ENCODE assay signal across 1 cellular context in genomic region chr1:27632387-27633297, GRCh38.
TF ChIP-seq lines count a peak whose summit lies in the region.

No MANE protein-coding gene starts in this region.

TF ChIP-seq in GM12878, 131 proteins besides CTCF, POLR2A, EP300 and RAD21 (continues in another document):
- 0 out of 2 replicates have a peak, but pooled peaks have one; percentile 8 for TF ChIP-seq MEF2A (IDR thresholded peaks at IDR 0.05; ENCODE audit: insufficient read depth, low read depth, low read length)
- TF ChIP-seq, protein P1, sequence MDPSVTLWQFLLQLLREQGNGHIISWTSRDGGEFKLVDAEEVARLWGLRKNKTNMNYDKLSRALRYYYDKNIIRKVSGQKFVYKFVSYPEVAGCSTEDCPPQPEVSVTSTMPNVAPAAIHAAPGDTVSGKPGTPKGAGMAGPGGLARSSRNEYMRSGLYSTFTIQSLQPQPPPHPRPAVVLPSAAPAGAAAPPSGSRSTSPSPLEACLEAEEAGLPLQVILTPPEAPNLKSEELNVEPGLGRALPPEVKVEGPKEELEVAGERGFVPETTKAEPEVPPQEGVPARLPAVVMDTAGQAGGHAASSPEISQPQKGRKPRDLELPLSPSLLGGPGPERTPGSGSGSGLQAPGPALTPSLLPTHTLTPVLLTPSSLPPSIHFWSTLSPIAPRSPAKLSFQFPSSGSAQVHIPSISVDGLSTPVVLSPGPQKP (IDR thresholded peaks at IDR 0.05; ENCODE audit: low read depth, low read length) = peak; percentile 7; the same call in 1 of the 2 replicates
- peak; percentile 73 for TF ChIP-seq NBN (IDR thresholded peaks at IDR 0.05)
- TF ChIP-seq CHD2 (IDR thresholded peaks at IDR 0.05; ENCODE audit: borderline replicate concordance, low read depth, low read length) = peak; percentile 42
- no peak for TF ChIP-seq WRNIP1 (IDR thresholded peaks at IDR 0.05; ENCODE audit: borderline replicate concordance, low read depth, low read length)
- peak; percentile 90 for TF ChIP-seq CUX1 (IDR thresholded peaks at IDR 0.05; ENCODE audit: insufficient replicate concordance, low read depth, low read length)
- TF ChIP-seq, protein P2, sequence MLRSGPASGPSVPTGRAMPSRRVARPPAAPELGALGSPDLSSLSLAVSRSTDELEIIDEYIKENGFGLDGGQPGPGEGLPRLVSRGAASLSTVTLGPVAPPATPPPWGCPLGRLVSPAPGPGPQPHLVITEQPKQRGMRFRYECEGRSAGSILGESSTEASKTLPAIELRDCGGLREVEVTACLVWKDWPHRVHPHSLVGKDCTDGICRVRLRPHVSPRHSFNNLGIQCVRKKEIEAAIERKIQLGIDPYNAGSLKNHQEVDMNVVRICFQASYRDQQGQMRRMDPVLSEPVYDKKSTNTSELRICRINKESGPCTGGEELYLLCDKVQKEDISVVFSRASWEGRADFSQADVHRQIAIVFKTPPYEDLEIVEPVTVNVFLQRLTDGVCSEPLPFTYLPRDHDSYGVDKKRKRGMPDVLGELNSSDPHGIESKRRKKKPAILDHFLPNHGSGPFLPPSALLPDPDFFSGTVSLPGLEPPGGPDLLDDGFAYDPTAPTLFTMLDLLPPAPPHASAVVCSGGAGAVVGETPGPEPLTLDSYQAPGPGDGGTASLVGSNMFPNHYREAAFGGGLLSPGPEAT (IDR thresholded peaks at IDR 0.05; ENCODE audit: low read depth) = peak; percentile 78
- TF ChIP-seq BHLHE40 (IDR thresholded peaks at IDR 0.05; ENCODE audit: borderline replicate concordance in 1 of 2, low read depth in 2 of 2, low read length in 1 of 2) = peak; percentile 33 to 89
- TF ChIP-seq TBL1XR1 (IDR thresholded peaks at IDR 0.05; ENCODE audit: low read depth, low read length) = peak; percentile 94
- no peak for TF ChIP-seq FOS (IDR thresholded peaks at IDR 0.05; ENCODE audit: borderline replicate concordance, extremely low read depth, insufficient read length)
- 0 out of 2 replicates have a peak, but pooled peaks have one; percentile 20 for TF ChIP-seq TARDBP (IDR thresholded peaks at IDR 0.05; ENCODE audit: borderline replicate concordance)
- no peak; a peak in 1 of 4 replicates for TF ChIP-seq ETV6 (conservative IDR thresholded peaks at IDR 0.05 in 1 of 2, IDR thresholded peaks at IDR 0.05 in 1 of 2; ENCODE audit: borderline replicate concordance in 1 of 2, low read depth in 1 of 2)
- no peak for TF ChIP-seq CEBPB (IDR thresholded peaks at IDR 0.05; ENCODE audit: borderline replicate concordance in 1 of 2, low read depth in 2 of 2, low read length in 2 of 2)
- TF ChIP-seq ATF7 (IDR thresholded peaks at IDR 0.05; ENCODE audit: low read depth) = peak; percentile 72
- TF ChIP-seq, protein P3, sequence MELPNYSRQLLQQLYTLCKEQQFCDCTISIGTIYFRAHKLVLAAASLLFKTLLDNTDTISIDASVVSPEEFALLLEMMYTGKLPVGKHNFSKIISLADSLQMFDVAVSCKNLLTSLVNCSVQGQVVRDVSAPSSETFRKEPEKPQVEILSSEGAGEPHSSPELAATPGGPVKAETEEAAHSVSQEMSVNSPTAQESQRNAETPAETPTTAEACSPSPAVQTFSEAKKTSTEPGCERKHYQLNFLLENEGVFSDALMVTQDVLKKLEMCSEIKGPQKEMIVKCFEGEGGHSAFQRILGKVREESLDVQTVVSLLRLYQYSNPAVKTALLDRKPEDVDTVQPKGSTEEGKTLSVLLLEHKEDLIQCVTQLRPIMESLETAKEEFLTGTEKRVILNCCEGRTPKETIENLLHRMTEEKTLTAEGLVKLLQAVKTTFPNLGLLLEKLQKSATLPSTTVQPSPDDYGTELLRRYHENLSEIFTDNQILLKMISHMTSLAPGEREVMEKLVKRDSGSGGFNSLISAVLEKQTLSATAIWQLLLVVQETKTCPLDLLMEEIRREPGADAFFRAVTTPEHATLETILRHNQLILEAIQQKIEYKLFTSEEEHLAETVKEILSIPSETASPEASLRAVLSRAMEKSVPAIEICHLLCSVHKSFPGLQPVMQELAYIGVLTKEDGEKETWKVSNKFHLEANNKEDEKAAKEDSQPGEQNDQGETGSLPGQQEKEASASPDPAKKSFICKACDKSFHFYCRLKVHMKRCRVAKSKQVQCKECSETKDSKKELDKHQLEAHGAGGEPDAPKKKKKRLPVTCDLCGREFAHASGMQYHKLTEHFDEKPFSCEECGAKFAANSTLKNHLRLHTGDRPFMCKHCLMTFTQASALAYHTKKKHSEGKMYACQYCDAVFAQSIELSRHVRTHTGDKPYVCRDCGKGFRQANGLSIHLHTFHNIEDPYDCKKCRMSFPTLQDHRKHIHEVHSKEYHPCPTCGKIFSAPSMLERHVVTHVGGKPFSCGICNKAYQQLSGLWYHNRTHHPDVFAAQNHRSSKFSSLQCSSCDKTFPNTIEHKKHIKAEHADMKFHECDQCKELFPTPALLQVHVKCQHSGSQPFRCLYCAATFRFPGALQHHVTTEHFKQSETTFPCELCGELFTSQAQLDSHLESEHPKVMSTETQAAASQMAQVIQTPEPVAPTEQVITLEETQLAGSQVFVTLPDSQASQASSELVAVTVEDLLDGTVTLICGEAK (IDR thresholded peaks at IDR 0.05; ENCODE audit: borderline replicate concordance) = peak; percentile 45; the same call in 1 of the 2 replicates
- peak; percentile 99 for TF ChIP-seq GATAD2B (conservative IDR thresholded peaks at IDR 0.05; ENCODE audit: low read depth)
- TF ChIP-seq, protein P4, sequence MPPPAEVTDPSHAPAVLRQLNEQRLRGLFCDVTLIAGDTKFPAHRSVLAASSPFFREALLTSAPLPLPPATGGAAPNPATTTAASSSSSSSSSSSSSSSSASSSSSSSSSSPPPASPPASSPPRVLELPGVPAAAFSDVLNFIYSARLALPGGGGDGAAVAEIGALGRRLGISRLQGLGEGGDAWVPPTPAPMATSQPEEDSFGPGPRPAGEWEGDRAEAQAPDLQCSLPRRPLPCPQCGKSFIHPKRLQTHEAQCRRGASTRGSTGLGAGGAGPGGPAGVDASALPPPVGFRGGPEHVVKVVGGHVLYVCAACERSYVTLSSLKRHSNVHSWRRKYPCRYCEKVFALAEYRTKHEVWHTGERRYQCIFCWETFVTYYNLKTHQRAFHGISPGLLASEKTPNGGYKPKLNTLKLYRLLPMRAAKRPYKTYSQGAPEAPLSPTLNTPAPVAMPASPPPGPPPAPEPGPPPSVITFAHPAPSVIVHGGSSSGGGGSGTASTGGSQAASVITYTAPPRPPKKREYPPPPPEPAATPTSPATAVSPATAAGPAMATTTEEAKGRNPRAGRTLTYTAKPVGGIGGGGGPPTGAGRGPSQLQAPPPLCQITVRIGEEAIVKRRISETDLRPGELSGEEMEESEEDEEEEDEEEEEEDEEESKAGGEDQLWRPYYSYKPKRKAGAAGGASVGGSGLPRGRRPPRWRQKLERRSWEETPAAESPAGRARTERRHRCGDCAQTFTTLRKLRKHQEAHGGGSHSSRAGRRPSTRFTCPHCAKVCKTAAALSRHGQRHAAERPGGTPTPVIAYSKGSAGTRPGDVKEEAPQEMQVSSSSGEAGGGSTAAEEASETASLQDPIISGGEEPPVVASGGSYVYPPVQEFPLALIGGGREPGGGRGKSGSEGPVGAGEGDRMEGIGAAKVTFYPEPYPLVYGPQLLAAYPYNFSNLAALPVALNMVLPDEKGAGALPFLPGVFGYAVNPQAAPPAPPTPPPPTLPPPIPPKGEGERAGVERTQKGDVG (CRISPR knock-in tag; IDR thresholded peaks at IDR 0.05) = no peak
- TF ChIP-seq TCF7 (IDR thresholded peaks at IDR 0.05; ENCODE audit: borderline replicate concordance) = peak; percentile 50; the same call in 1 of the 2 replicates
- no peak for TF ChIP-seq NR2C2 (IDR thresholded peaks at IDR 0.05; ENCODE audit: borderline replicate concordance, control insufficient read depth, insufficient read length, low read depth)
- TF ChIP-seq CREB1 (IDR thresholded peaks at IDR 0.05; ENCODE audit: low read depth) = no peak
- no peak; the same call in 1 of the 2 replicates for TF ChIP-seq NFXL1 (IDR thresholded peaks at IDR 0.05; ENCODE audit: borderline replicate concordance)
- peak; percentile 42; the same call in 1 of the 2 replicates for TF ChIP-seq HDGF (IDR thresholded peaks at IDR 0.05)
- no peak for TF ChIP-seq RB1 (IDR thresholded peaks at IDR 0.05; ENCODE audit: borderline replicate concordance)
- 0 out of 2 replicates have a peak, but pooled peaks have one; percentile 2 for TF ChIP-seq IRF4 (IDR thresholded peaks at IDR 0.05; ENCODE audit: low read depth, low read length)
- TF ChIP-seq POU2F2 (IDR thresholded peaks at IDR 0.05; ENCODE audit: borderline replicate concordance, low read depth, low read length) = peak; percentile 49; the same call in 1 of the 3 replicates
- TF ChIP-seq KAT2A (conservative IDR thresholded peaks at IDR 0.05; ENCODE audit: control insufficient read depth, low read depth, low read length) = no peak
- TF ChIP-seq EZH2 (IDR thresholded peaks at IDR 0.05; ENCODE audit: borderline replicate concordance, control insufficient read depth, low read depth, low read length) = no peak
- peak; percentile 55; the same call in 1 of the 2 replicates for TF ChIP-seq TAF1 (IDR thresholded peaks at IDR 0.05; ENCODE audit: borderline replicate concordance, low read depth, low read length)
- no peak for TF ChIP-seq PAX8 (IDR thresholded peaks at IDR 0.05)
- TF ChIP-seq, protein P5, sequence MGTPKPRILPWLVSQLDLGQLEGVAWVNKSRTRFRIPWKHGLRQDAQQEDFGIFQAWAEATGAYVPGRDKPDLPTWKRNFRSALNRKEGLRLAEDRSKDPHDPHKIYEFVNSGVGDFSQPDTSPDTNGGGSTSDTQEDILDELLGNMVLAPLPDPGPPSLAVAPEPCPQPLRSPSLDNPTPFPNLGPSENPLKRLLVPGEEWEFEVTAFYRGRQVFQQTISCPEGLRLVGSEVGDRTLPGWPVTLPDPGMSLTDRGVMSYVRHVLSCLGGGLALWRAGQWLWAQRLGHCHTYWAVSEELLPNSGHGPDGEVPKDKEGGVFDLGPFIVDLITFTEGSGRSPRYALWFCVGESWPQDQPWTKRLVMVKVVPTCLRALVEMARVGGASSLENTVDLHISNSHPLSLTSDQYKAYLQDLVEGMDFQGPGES (IDR thresholded peaks at IDR 0.05) = no peak
- TF ChIP-seq SMAD5 (IDR thresholded peaks at IDR 0.05; ENCODE audit: low read depth) = no peak
- TF ChIP-seq ZNF217 (IDR thresholded peaks at IDR 0.05) = 0 out of 2 replicates have a peak, but pooled peaks have one; percentile 76
- TF ChIP-seq, protein P6, sequence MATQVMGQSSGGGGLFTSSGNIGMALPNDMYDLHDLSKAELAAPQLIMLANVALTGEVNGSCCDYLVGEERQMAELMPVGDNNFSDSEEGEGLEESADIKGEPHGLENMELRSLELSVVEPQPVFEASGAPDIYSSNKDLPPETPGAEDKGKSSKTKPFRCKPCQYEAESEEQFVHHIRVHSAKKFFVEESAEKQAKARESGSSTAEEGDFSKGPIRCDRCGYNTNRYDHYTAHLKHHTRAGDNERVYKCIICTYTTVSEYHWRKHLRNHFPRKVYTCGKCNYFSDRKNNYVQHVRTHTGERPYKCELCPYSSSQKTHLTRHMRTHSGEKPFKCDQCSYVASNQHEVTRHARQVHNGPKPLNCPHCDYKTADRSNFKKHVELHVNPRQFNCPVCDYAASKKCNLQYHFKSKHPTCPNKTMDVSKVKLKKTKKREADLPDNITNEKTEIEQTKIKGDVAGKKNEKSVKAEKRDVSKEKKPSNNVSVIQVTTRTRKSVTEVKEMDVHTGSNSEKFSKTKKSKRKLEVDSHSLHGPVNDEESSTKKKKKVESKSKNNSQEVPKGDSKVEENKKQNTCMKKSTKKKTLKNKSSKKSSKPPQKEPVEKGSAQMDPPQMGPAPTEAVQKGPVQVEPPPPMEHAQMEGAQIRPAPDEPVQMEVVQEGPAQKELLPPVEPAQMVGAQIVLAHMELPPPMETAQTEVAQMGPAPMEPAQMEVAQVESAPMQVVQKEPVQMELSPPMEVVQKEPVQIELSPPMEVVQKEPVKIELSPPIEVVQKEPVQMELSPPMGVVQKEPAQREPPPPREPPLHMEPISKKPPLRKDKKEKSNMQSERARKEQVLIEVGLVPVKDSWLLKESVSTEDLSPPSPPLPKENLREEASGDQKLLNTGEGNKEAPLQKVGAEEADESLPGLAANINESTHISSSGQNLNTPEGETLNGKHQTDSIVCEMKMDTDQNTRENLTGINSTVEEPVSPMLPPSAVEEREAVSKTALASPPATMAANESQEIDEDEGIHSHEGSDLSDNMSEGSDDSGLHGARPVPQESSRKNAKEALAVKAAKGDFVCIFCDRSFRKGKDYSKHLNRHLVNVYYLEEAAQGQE (IDR thresholded peaks at IDR 0.05; ENCODE audit: low read depth, low read length) = no peak
- no peak for TF ChIP-seq MYC (IDR thresholded peaks at IDR 0.05; ENCODE audit: insufficient read depth, insufficient read length, insufficient replicate concordance, low read length, severe bottlenecking)
- TF ChIP-seq RAD51 (IDR thresholded peaks at IDR 0.05) = no peak; the same call in 1 of the 2 replicates
- no peak for TF ChIP-seq ESRRA (IDR thresholded peaks at IDR 0.05; ENCODE audit: low read length)
